In genomic region chr2:156320491-156320896, GRCh38 we compare ENCODE assay signal across 9 cellular contexts. TPM values are rescaled to one million over a fixed set of nuclear protein-coding genes. Genes with fewer than 3 reads are reported as not detected.
DNase-seq lines count a peak whose midpoint lies in the region; ATAC-seq and TF ChIP-seq lines count a peak whose summit lies in the region.
"Had no signal": no experiment of that assay in that cellular context is flagged by ENCODE, and none has a peak within 500 bp of the region (broad histone marks: within the 10 kb centered on the region; RNA-seq: fewer than 3 reads in every experiment).

No MANE protein-coding gene starts in this region.

- no peak overlapping the region for H3K27ac ChIP-seq in brain microvascular endothelial cell

- TF ChIP-seq CTCF in HFFc6 (IDR thresholded peaks at IDR 0.05) (no peak; the same call in 1 of the 2 replicates), brain microvascular endothelial cell (IDR thresholded peaks at IDR 0.05; ENCODE audit: low read depth, low read length, missing control alignments) (no peak)

- DNase-seq in HFFc6 (no peak), brain microvascular endothelial cell (no peak), left colon (peak; percentile 46 to 61), DMS79 (lab: John Stamatoyannopoulos, UW) (no peak)
- DNase-seq in stimulated activated naive CD8-positive, alpha-beta T cell treated with anti-CD3 and anti-CD28 coated beads, Interleukin-15, amount 100 ng/mL, for 72 hours = no peak
- DNase-seq: NCI-H1092 treated with DMSO at 0.1 percent for 48 hours had no signal

- intact Hi-C loops in left colon (cut with DNase I, micrococcal nuclease) = no loop called here

- H3K4me3 ChIP-seq in brain microvascular endothelial cell (ENCODE audit: low read depth, low read length) = peak overlapping the region; percentile 57

- ATAC-seq in left colon = peak; percentile 55
- peak; percentile 13 for ATAC-seq in stimulated activated naive CD8-positive, alpha-beta T cell treated with anti-CD3 and anti-CD28 coated beads, Interleukin-15, amount 100 ng/mL, for 72 hours
- no peak for ATAC-seq in HG02588 (IDR thresholded peaks at IDR 0.05; ENCODE audit: unreplicated experiment)
- no peak for ATAC-seq in HG02884 (IDR thresholded peaks at IDR 0.05; ENCODE audit: unreplicated experiment)
- ATAC-seq in HG03521 (IDR thresholded peaks at IDR 0.05; ENCODE audit: unreplicated experiment) = no peak

- H3K36me3 Mint-ChIP-seq in HFFc6 (ENCODE audit: low read depth) = peaks cover 21% of the 10 kb centered on the region

- H3K9me3 Mint-ChIP-seq in HFFc6 = no peaks in the 10 kb centered on the region
- no peaks in the 10 kb centered on the region for H3K9me3 Mint-ChIP-seq in stimulated activated naive CD8-positive, alpha-beta T cell treated with anti-CD3 and anti-CD28 coated beads, Interleukin-15, amount 100 ng/mL, for 72 hours

- in situ Hi-C loops in brain microvascular endothelial cell (cut with HindIII; ENCODE audit: low pct_ligation_motif_present, low sequenced_read_pairs) = no loop called here

- H3K27ac Mint-ChIP-seq in HFFc6 = peak overlapping the region; percentile 24; the same call in 1 of the 2 replicates
- H3K27ac Mint-ChIP-seq in stimulated activated naive CD8-positive, alpha-beta T cell treated with anti-CD3 and anti-CD28 coated beads, Interleukin-15, amount 100 ng/mL, for 72 hours = no peak overlapping the region

- no peaks in the 10 kb centered on the region for H3K36me3 ChIP-seq in brain microvascular endothelial cell (replicated peaks)

- peaks cover 27% of the 10 kb centered on the region for H3K27me3 ChIP-seq in brain microvascular endothelial cell (replicated peaks)

- H3K27me3 Mint-ChIP-seq in HFFc6 (ENCODE audit: insufficient read depth) = peaks cover 40% of the 10 kb centered on the region
- H3K27me3 Mint-ChIP-seq in stimulated activated naive CD8-positive, alpha-beta T cell treated with anti-CD3 and anti-CD28 coated beads, Interleukin-15, amount 100 ng/mL, for 72 hours = peaks cover 80% of the 10 kb centered on the region

- peaks cover 37% of the 10 kb centered on the region for H3K4me1 Mint-ChIP-seq in HFFc6 (ENCODE audit: low read depth)
- peaks cover 50% of the 10 kb centered on the region for H3K4me1 Mint-ChIP-seq in stimulated activated naive CD8-positive, alpha-beta T cell treated with anti-CD3 and anti-CD28 coated beads, Interleukin-15, amount 100 ng/mL, for 72 hours

- peak overlapping the region; percentile 77 for H3K4me3 Mint-ChIP-seq in HFFc6
- peak overlapping the region; percentile 85 to 90 for H3K4me3 Mint-ChIP-seq in stimulated activated naive CD8-positive, alpha-beta T cell treated with anti-CD3 and anti-CD28 coated beads, Interleukin-15, amount 100 ng/mL, for 72 hours

RNA-seq across cellular contexts. Expression of gene NR4A2, which starts 12.0 kb away (rescaled TPM):
- 1 to 10 TPM; 1.8 to 7.5 (median 5.8) TPM for total RNA-seq in HFFc6 (2021; fragmentation: NEBNext Ultra II Directional; extraction: Animal tissue kit (Norgen Biotek cat#: 25700))
- 1 to 10 TPM; 3.4 to 9.7 TPM for total RNA-seq in left colon

Comparison
In these comparisons a context has a peak if more than half of its experiments do, and no peak if none do; other contexts are left out.
1. DNase-seq: peak in left colon (2 of 2); none in HFFc6 (single experiment), brain microvascular endothelial cell (single experiment), stimulated activated naive CD8-positive, alpha-beta T cell treated with anti-CD3 and anti-CD28 coated beads, Interleukin-15, amount 100 ng/mL, for 72 hours (0 of 2) and DMS79 (single experiment).
2. ATAC-seq: peak in left colon (single experiment) and stimulated activated naive CD8-positive, alpha-beta T cell treated with anti-CD3 and anti-CD28 coated beads, Interleukin-15, amount 100 ng/mL, for 72 hours (single experiment); none in HG02588 (single experiment), HG02884 (single experiment) and HG03521 (single experiment).